15 cellular contexts compared by ENCODE assay signal in the genomic region with DNA sequence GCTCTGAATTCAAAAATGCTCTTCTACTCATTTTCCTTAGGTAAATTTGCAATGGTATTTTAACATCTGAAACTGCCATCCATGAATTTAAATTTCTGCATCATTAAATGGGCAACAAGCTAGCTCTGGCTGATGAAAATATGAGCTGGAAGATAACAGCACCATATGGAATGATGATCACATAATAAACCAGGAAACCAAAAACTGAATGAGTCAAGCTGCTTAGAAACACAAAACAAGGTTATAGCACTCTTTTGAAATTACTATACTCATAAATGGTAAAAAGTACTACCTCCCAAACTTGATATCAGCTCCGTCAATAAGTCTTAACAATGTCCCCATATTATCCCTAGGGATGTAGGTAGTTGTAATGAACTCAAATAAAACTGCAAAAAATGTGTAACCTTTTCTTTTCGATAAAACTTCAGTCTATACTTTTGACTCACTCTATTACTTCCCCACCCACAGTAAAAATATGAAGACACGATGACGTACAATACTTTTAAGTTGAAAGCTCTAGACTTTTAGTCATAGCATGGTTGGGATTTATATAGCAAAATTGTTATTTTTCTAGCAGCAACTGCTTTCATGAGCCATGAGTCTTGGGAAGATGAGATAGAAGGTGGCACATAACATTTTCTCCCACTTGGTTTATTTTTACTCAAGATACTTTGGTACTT.
A peak's percentile ranks its signal among the peaks of the same experiment; 100 is the strongest.
DNase-seq lines count a peak whose midpoint lies in the region; ATAC-seq and TF ChIP-seq lines count a peak whose summit lies in the region.
"Had no signal": no experiment of that assay in that cellular context is flagged by ENCODE, and none has a peak within 500 bp of the region (broad histone marks: within the 10 kb centered on the region; RNA-seq: fewer than 3 reads in every experiment).

No MANE protein-coding gene starts in this region.

- in situ Hi-C loops in GM23248 (cut with MboI): no loop called here

- H3K4me3 ChIP-seq in GM23248 (no peak overlapping the region), epithelial cell of esophagus (ENCODE audit: low read length) (no peak overlapping the region)

- peaks cover 13% of the 10 kb centered on the region; the same call in 1 of the 2 replicates for H3K4me1 ChIP-seq in GM23248 (ENCODE audit: insufficient read depth)
- H3K4me1 ChIP-seq: BE2C had no signal

- ATAC-seq in GM21717 (IDR thresholded peaks at IDR 0.05; ENCODE audit: unreplicated experiment): no peak
- ATAC-seq: SK-N-SH treated with all-trans-retinoic acid at 6 μM for 48 hours had no signal

- no peak overlapping the region for H3K9ac ChIP-seq in GM23248

- H2AFZ ChIP-seq in GM23248: no peak overlapping the region

- DNase-seq in GM23248 (peak; percentile 57), NCI-H226 (peak; percentile 35), epithelial cell of esophagus (ENCODE audit: low read depth) (peak; percentile 18), superior temporal gyrus (ENCODE audit: extremely low spot score) (peak; percentile 38), SHP77 (lab: John Stamatoyannopoulos, UW) (no peak)
- no peak for DNase-seq in activated naive CD4-positive, alpha-beta T cell treated with anti-CD3 and anti-CD28 coated beads, Interleukin-2, amount 50 U/mL, for 16 hours
- DNase-seq: BE2C; Calu3; CD4-positive, alpha-beta T cell; DMS53; NCI-H1930; NCI-H526; SHP77 treated with DMSO at 0.1 percent for 48 hours had no signal

- H3F3A ChIP-seq in GM23248 (ENCODE audit: insufficient read depth): no peaks in the 10 kb centered on the region

- peak overlapping the region; percentile 9; the same call in 1 of the 2 replicates for H3K27ac ChIP-seq in GM23248

- H3K79me2 ChIP-seq in GM23248 (ENCODE audit: insufficient read depth): no peaks in the 10 kb centered on the region

- peak overlapping the region; percentile 16 for H3K4me2 ChIP-seq in GM23248 (ENCODE audit: unreplicated experiment)

- no peaks in the 10 kb centered on the region for H4K20me1 ChIP-seq in GM23248 (ENCODE audit: insufficient read depth)

- whole genome bisulfite sequencing in GM23248 (ENCODE audit: low coverage in 1 of 2, low lambda C conversion rate in 2 of 2, missing lambda C conversion rate in 2 of 2), 2 experiments: 25 to 28% methylated on average over 4 of the region's 4 CpGs

- no peaks in the 10 kb centered on the region for H3K36me3 ChIP-seq in GM23248 (ENCODE audit: low read depth)
- H3K36me3 ChIP-seq: BE2C had no signal

- peaks cover 19% of the 10 kb centered on the region for H3K27me3 ChIP-seq in GM23248 (replicated peaks; ENCODE audit: insufficient read depth)
- H3K27me3 ChIP-seq: BE2C had no signal

- TF ChIP-seq CTCF in epithelial cell of esophagus (IDR thresholded peaks at IDR 0.05; ENCODE audit: insufficient read depth, low read depth, low read length, missing control alignments): no peak

- H3K9me3 ChIP-seq in GM23248 (ENCODE audit: low read depth): no peaks in the 10 kb centered on the region
- H3K9me3 ChIP-seq: BE2C had no signal

- H3K9me2 ChIP-seq in GM23248 (ENCODE audit: insufficient read depth): no peaks in the 10 kb centered on the region

Comparison
In these comparisons a context has a peak if more than half of its experiments do, and no peak if none do; other contexts are left out.
1. DNase-seq: peak in GM23248 (single experiment), NCI-H226 (single experiment), epithelial cell of esophagus (single experiment) and superior temporal gyrus (single experiment); none in SHP77 (0 of 2) and activated naive CD4-positive, alpha-beta T cell treated with anti-CD3 and anti-CD28 coated beads, Interleukin-2, amount 50 U/mL, for 16 hours (single experiment).